24 cellular contexts compared by ENCODE assay signal in genomic region chr2:74500578-74500946, GRCh38. TPM values are rescaled to one million over a fixed set of nuclear protein-coding genes. Genes with fewer than 3 reads are reported as not detected.
"Had no signal": no experiment of that assay in that cellular context is flagged by ENCODE, and none has a peak within 500 bp of the region (broad histone marks: within the 10 kb centered on the region; RNA-seq: fewer than 3 reads in every experiment).

No MANE protein-coding gene starts in this region.

- H3K27ac Mint-ChIP-seq: activated CD4-positive, alpha-beta T cell treated with anti-CD3 and anti-CD28 coated beads, Interleukin-2, amount 10 ng/mL, durations not matched to agents 24 days and 14 days; activated CD8-positive, alpha-beta T cell treated with anti-CD3 and anti-CD28 coated beads, Interleukin-2, amount 10 ng/mL, durations not matched to agents 7 days and 5 days; activated naive CD8-positive, alpha-beta T cell; effector memory CD8-positive, alpha-beta T cell; naive B cell had no signal

- H3K4me3 Mint-ChIP-seq: activated CD8-positive, alpha-beta T cell treated with anti-CD3 and anti-CD28 coated beads, Interleukin-2, amount 10 ng/mL, durations not matched to agents 7 days and 5 days had no signal

- DNase-seq: activated CD4-positive, alpha-beta T cell treated with anti-CD3 and anti-CD28 coated beads, Interleukin-2, amount 10 ng/mL, durations not matched to agents 24 days and 14 days; activated CD8-positive, alpha-beta T cell treated with anti-CD3 and anti-CD28 coated beads, Interleukin-2, amount 10 ng/mL, durations not matched to agents 7 days and 5 days; activated naive CD4-positive, alpha-beta T cell; adrenal gland; central memory CD4-positive, alpha-beta T cell; effector memory CD8-positive, alpha-beta T cell; kidney; naive B cell; sigmoid colon; stimulated activated CD4-positive, alpha-beta T cell treated with anti-CD3 and anti-CD28 coated beads, Interleukin-2, amount 100 ng/mL, for 48 hours; stimulated activated CD8-positive, alpha-beta memory T cell treated with anti-CD3 and anti-CD28 coated beads, Interleukin-4, amount 100 ng/mL, for 48 hours; stimulated activated naive B cell treated with anti-CD40 and anti-IgM and Interleukin-4, amounts not matched to agents 10 μg/mL and 1 μg/mL and 100 μg/mL, for 72 hours; trophoblast cell had no signal

- H3K9ac ChIP-seq: parathyroid adenoma had no signal

- H3K9me3 Mint-ChIP-seq: activated CD4-positive, alpha-beta T cell treated with anti-CD3 and anti-CD28 coated beads, Interleukin-2, amount 10 ng/mL, durations not matched to agents 24 days and 14 days; effector memory CD8-positive, alpha-beta T cell; naive B cell; stimulated activated naive B cell treated with anti-CD40 and anti-IgM and Interleukin-4, amounts not matched to agents 10 μg/mL and 1 μg/mL and 100 μg/mL, for 72 hours had no signal

- H3K27ac ChIP-seq: adrenal gland, esophagus muscularis mucosa, lower lobe of right lung, parathyroid adenoma, sigmoid colon, vagina had no signal

- H3K9me3 ChIP-seq: adrenal gland, esophagus muscularis mucosa, lower lobe of right lung, sigmoid colon, vagina had no signal

- H3K4me3 ChIP-seq: adrenal gland, esophagus muscularis mucosa, lower lobe of right lung, sigmoid colon had no signal

RNA-seq across cellular contexts. Expression of gene LBX2, which starts 1.2 kb away (rescaled TPM):
- total RNA-seq: frontal cortex, temporal lobe, vagina had no signal

RNA-seq across cellular contexts. Expression of gene TLX2, which starts 13.7 kb away (rescaled TPM):
- total RNA-seq: astrocyte, dermis microvascular lymphatic vessel endothelial cell, frontal cortex, kidney, lower lobe of right lung, mesenteric fat pad, smooth muscle cell, temporal lobe had no signal
